18 cellular contexts compared by ENCODE assay signal in the genomic region with DNA sequence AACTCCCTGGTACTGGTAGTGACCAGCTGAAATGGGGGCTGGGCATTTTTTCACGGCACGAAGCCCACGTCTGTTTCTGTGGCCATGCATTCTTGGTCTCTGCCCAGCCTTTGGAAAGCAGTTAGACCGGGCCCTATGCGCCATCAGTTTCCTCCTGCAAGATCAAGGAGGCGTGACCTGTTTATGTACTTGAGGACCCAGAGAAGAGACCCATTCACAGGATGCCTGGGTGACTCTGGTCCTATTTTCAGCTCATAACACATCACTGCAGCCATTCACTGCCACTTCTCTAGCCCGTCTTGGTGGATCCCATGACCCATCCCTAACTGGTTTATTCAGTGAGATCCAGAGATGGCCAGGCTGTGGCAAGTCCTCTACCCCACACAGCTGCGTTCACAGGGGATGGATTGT.
DNase-seq lines count a peak whose midpoint lies in the region; ATAC-seq and TF ChIP-seq lines count a peak whose summit lies in the region.
"Had no signal": no experiment of that assay in that cellular context is flagged by ENCODE, and none has a peak within 500 bp of the region (broad histone marks: within the 10 kb centered on the region; RNA-seq: fewer than 3 reads in every experiment).

No MANE protein-coding gene starts in this region.

- TF ChIP-seq CTCF in activated B cell treated with CpG ODN at 0.5 μM for 24 hours (IDR thresholded peaks at IDR 0.05), result no peak
- no peak for TF ChIP-seq CTCF in psoas muscle (IDR thresholded peaks at IDR 0.05)

- no peaks in the 10 kb centered on the region for H3K27me3 ChIP-seq in psoas muscle (ENCODE audit: insufficient read depth in 3 of 3, low read length in 2 of 3)
- H3K27me3 ChIP-seq: breast epithelium had no signal

- peak in 10 of 14 donors; percentile 40 to 79 (median 59) for DNase-seq in C1 segment of cervical spinal cord (lab: John Stamatoyannopoulos, UW)
- no peak for DNase-seq in activated B cell treated with CpG ODN at 0.5 μM for 24 hours
- DNase-seq in inferior parietal cortex (ENCODE audit: extremely low spot score), result peak; percentile 62
- DNase-seq in psoas muscle, result no peak
- no peak for DNase-seq in dermis blood vessel endothelial cell
- no peak for DNase-seq in EL
- DNase-seq in KBM-7, result no peak
- DNase-seq: activated CD4-positive, alpha-beta T cell treated with anti-CD3 and anti-CD28 coated beads for 4 hours; activated CD8-positive, alpha-beta memory T cell treated with anti-CD3 and anti-CD28 coated beads, Interleukin-2, amount 50 U/mL, for 48 hours; activated naive CD4-positive, alpha-beta T cell treated with anti-CD3 and anti-CD28 coated beads for 36 hours; effector CD8-positive, alpha-beta T cell; mesendoderm; NCI-H526; stimulated activated naive CD4-positive, alpha-beta T cell treated with Interleukin-2 at 50 U/mL for 16 hours had no signal

- H3K4me3 Mint-ChIP-seq in activated B cell treated with CpG ODN at 0.5 μM for 24 hours, result peak overlapping the region; percentile 8
- H3K4me3 Mint-ChIP-seq: activated naive CD4-positive, alpha-beta T cell treated with anti-CD3 and anti-CD28 coated beads for 36 hours; GM23338 had no signal

- H3K27ac ChIP-seq in psoas muscle, result peak overlapping the region; percentile 75
- H3K27ac ChIP-seq: breast epithelium, SK-N-MC had no signal

- H3K4me1 ChIP-seq in psoas muscle, result peaks cover 33% of the 10 kb centered on the region
- H3K4me1 ChIP-seq: breast epithelium had no signal

- H3K9me3 Mint-ChIP-seq in activated B cell treated with CpG ODN at 0.5 μM for 24 hours, result no peaks in the 10 kb centered on the region
- H3K9me3 Mint-ChIP-seq: activated naive CD4-positive, alpha-beta T cell treated with anti-CD3 and anti-CD28 coated beads for 36 hours; GM23338 had no signal

- intact Hi-C loops in activated B cell treated with CpG ODN at 0.5 μM for 24 hours (cut with micrococcal nuclease) (loop anchor here (2.0 to 5.0 kb wide), 4 partner anchors 41 to 70 kb away; partner anchors contain the start of gene SPSB1), psoas muscle (cut with DNase I) (no loop called here)

- in situ Hi-C loops in KBM-7 (cut with MboI; ENCODE audit: low pct_unique_long_range_greater_than_20kb, low sequenced_read_pairs), result no loop called here

- POLR2A ChIA-PET in activated B cell treated with CpG ODN at 0.5 μM for 24 hours (lab: Charles Lee), result interaction anchor here (0.6 to 1.7 kb wide), 3 partner anchors 45 to 64 kb away, joined by 4 to 8 read pairs (median 4); no protein-coding TSS in a partner anchor

- WGBS in psoas muscle, 3 donors, result 43 to 78% (median 56%) methylated on average over 8 of the region's 8 CpGs

- no peak for ATAC-seq in activated B cell treated with CpG ODN at 0.5 μM for 24 hours (ENCODE audit: low read depth)
- ATAC-seq in psoas muscle, result peak; percentile 86 to 98 (median 94)
- no peak for ATAC-seq in HG03439 (IDR thresholded peaks at IDR 0.05; ENCODE audit: unreplicated experiment)
- ATAC-seq: GM23338 had no signal

- H3K9me3 ChIP-seq in psoas muscle, result no peaks in the 10 kb centered on the region
- H3K9me3 ChIP-seq: breast epithelium had no signal

- peaks cover 7% of the 10 kb centered on the region for H3K36me3 Mint-ChIP-seq in activated B cell treated with CpG ODN at 0.5 μM for 24 hours (ENCODE audit: low read depth)

- peaks cover 0 to 19% of the 10 kb centered on the region in 2 donors for H3K36me3 ChIP-seq in psoas muscle (ENCODE audit: insufficient read depth in 1 of 2, low read depth in 1 of 2)
- H3K36me3 ChIP-seq: breast epithelium had no signal

- no peak overlapping the region for H3K4me3 ChIP-seq in psoas muscle
- H3K4me3 ChIP-seq: breast epithelium, GM23338, SK-N-MC had no signal

- CTCF ChIA-PET in activated B cell treated with CpG ODN at 0.5 μM for 24 hours (lab: Charles Lee), result interaction anchor here (0.9 to 1.1 kb wide), 3 partner anchors 73 to 93 kb away, joined by 3 read pairs; no protein-coding TSS in a partner anchor

- H3K4me1 Mint-ChIP-seq in activated B cell treated with CpG ODN at 0.5 μM for 24 hours, result peaks cover 22% of the 10 kb centered on the region
- H3K4me1 Mint-ChIP-seq: GM23338 had no signal

- H3K27me3 Mint-ChIP-seq in activated B cell treated with CpG ODN at 0.5 μM for 24 hours, result no peaks in the 10 kb centered on the region

- H3K27ac Mint-ChIP-seq in activated B cell treated with CpG ODN at 0.5 μM for 24 hours, result no peak overlapping the region
- H3K27ac Mint-ChIP-seq: activated naive CD4-positive, alpha-beta T cell treated with anti-CD3 and anti-CD28 coated beads for 36 hours; GM23338 had no signal

Comparison
In these comparisons a context has a peak if more than half of its experiments do, and no peak if none do; other contexts are left out.
1. DNase-seq: peak in C1 segment of cervical spinal cord (10 of 14) and inferior parietal cortex (single experiment); none in activated B cell treated with CpG ODN at 0.5 μM for 24 hours (single experiment), psoas muscle (0 of 2), dermis blood vessel endothelial cell (single experiment), EL (single experiment) and KBM-7 (single experiment).
2. ATAC-seq: peak in psoas muscle (4 of 4); none in activated B cell treated with CpG ODN at 0.5 μM for 24 hours (single experiment) and HG03439 (single experiment).